ENCODE assay signal across 17 cellular contexts in the genomic region with DNA sequence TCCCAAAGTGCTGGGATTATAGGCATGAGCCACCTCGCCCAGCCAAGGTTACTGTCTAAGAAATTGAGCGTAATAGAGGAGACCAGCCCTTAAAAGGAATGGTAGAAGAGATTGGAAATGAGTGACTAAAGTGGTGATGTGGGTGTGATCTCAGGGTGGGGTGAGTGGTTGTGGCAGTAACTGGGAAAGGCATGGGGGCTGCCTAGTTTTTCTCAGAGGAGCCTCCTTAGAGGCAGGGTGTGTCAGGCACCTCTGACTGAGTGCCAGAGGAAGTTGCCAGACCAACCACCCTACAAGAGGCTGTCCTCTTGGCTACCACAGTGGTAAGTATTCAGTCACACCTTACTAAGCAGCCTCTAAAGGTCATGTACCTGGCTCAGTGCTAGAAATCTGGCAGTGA. TPM values are rescaled to one million over a fixed set of nuclear protein-coding genes. Genes with fewer than 3 reads are reported as not detected.
DNase-seq lines count a peak whose midpoint lies in the region; ATAC-seq, FAIRE-seq and TF ChIP-seq lines count a peak whose summit lies in the region.
"Had no signal": no experiment of that assay in that cellular context is flagged by ENCODE, and none has a peak within 500 bp of the region (broad histone marks: within the 10 kb centered on the region; RNA-seq: fewer than 3 reads in every experiment).

No MANE protein-coding gene starts in this region.

- peak; percentile 64 for DNase-seq in Caki2 (ENCODE audit: low read depth)
- peak; percentile 31 for DNase-seq in HT1080 (ENCODE audit: low read depth)
- DNase-seq in astrocyte (ENCODE audit: low read depth) = peak; percentile 8
- DNase-seq in natural killer cell = peak; percentile 20
- DNase-seq in CD1c-positive myeloid dendritic cell (ENCODE audit: extremely low spot score) = no peak
- no peak for DNase-seq in Ammon's horn (ENCODE audit: low spot score)
- DNase-seq in CD14-positive monocyte (ENCODE audit: low spot score) = no peak
- no peak for DNase-seq in glutamatergic neuron
- DNase-seq: CD8-positive, alpha-beta T cell; KBM-7; naive B cell; NCI-H2107 had no signal

- peaks cover 4% of the 10 kb centered on the region for H3K36me3 ChIP-seq in astrocyte (ENCODE audit: insufficient read depth, low read length)

- H3K4me1 Mint-ChIP-seq in astrocyte (ENCODE audit: low read depth, unreplicated experiment) = no peaks in the 10 kb centered on the region
- peaks cover 26 to 34% of the 10 kb centered on the region in 2 donors for H3K4me1 Mint-ChIP-seq in natural killer cell
- peaks cover 7% of the 10 kb centered on the region for H3K4me1 Mint-ChIP-seq in CD14-positive monocyte
- no peaks in the 10 kb centered on the region for H3K4me1 Mint-ChIP-seq in glutamatergic neuron (ENCODE audit: low read depth, unreplicated experiment)
- H3K4me1 Mint-ChIP-seq: brain had no signal

- H3K4me2 ChIP-seq in astrocyte (ENCODE audit: low read length) = no peak overlapping the region

- H2AFZ ChIP-seq in astrocyte (ENCODE audit: low read depth, low read length) = no peak overlapping the region

- no peak overlapping the region for H3K27ac Mint-ChIP-seq in astrocyte (ENCODE audit: unreplicated experiment)
- peak overlapping the region; percentile 61 to 87 for H3K27ac Mint-ChIP-seq in natural killer cell
- peak overlapping the region in 1 of 7 donors; percentile 30 for H3K27ac Mint-ChIP-seq in CD14-positive monocyte
- H3K27ac Mint-ChIP-seq in glutamatergic neuron (ENCODE audit: unreplicated experiment) = no peak overlapping the region
- H3K27ac Mint-ChIP-seq: CD8-positive, alpha-beta T cell had no signal

- H3K36me3 Mint-ChIP-seq in astrocyte (ENCODE audit: low read depth, unreplicated experiment) (peaks cover 6% of the 10 kb centered on the region), natural killer cell (peaks cover 7% of the 10 kb centered on the region), CD14-positive monocyte (peaks cover 44 to 64% of the 10 kb centered on the region in 2 donors), glutamatergic neuron (ENCODE audit: unreplicated experiment) (no peaks in the 10 kb centered on the region)

- H3K4me3 ChIP-seq in astrocyte (ENCODE audit: insufficient read depth, low read depth, low read length) = no peak overlapping the region

- no peak overlapping the region for H3K9ac ChIP-seq in astrocyte (ENCODE audit: low read length)

- H3K9me3 Mint-ChIP-seq in astrocyte (ENCODE audit: unreplicated experiment) (no peaks in the 10 kb centered on the region), natural killer cell (no peaks in the 10 kb centered on the region), CD14-positive monocyte (no peaks in the 10 kb centered on the region), glutamatergic neuron (ENCODE audit: unreplicated experiment) (peaks cover 2% of the 10 kb centered on the region)
- H3K9me3 Mint-ChIP-seq: brain; CD8-positive, alpha-beta T cell had no signal

- no peak for TF ChIP-seq CTCF in astrocyte (IDR thresholded peaks at IDR 0.05; ENCODE audit: insufficient read depth, low read depth, low read length)
- no peak for TF ChIP-seq CTCF in natural killer cell (IDR thresholded peaks at IDR 0.05)
- no peak for TF ChIP-seq CTCF in CD14-positive monocyte (IDR thresholded peaks at IDR 0.05)
- TF ChIP-seq CTCF in glutamatergic neuron (IDR thresholded peaks at IDR 0.05; ENCODE audit: partially characterized antibody, unreplicated experiment) = no peak

- H3K27ac ChIP-seq in astrocyte (ENCODE audit: low read depth, low read length) = no peak overlapping the region

- intact Hi-C loops in natural killer cell (cut with micrococcal nuclease) = no loop called here
- intact Hi-C loops in CD14-positive monocyte (cut with micrococcal nuclease) = no loop called here

- in situ Hi-C loops in Caki2 (cut with HindIII; ENCODE audit: low pct_unique_long_range_greater_than_20kb, low sequenced_read_pairs) = no loop called here

- H3K27me3 ChIP-seq in astrocyte (ENCODE audit: insufficient read depth, low read length) = no peaks in the 10 kb centered on the region

- no peak for FAIRE-seq in astrocyte (lab: Jason Lieb, UNC)
- FAIRE-seq: endothelial cell of umbilical vein, H54 had no signal

- no peak overlapping the region for H3K4me3 Mint-ChIP-seq in astrocyte (ENCODE audit: unreplicated experiment)
- peak overlapping the region; percentile 75 for H3K4me3 Mint-ChIP-seq in natural killer cell
- no peak overlapping the region for H3K4me3 Mint-ChIP-seq in CD14-positive monocyte
- no peak overlapping the region for H3K4me3 Mint-ChIP-seq in glutamatergic neuron (ENCODE audit: unreplicated experiment)
- H3K4me3 Mint-ChIP-seq: brain; CD8-positive, alpha-beta T cell had no signal

- peaks cover 6% of the 10 kb centered on the region for H3K4me1 ChIP-seq in astrocyte (ENCODE audit: insufficient read depth, low read length)

- peak; percentile 69 to 88 (median 84) for ATAC-seq in natural killer cell
- ATAC-seq: CD8-positive, alpha-beta T cell had no signal

- no peaks in the 10 kb centered on the region for H3K9me3 ChIP-seq in astrocyte (ENCODE audit: insufficient read depth, low read depth, low read length)

- H3K27me3 Mint-ChIP-seq in astrocyte (ENCODE audit: low read depth, unreplicated experiment) (no peaks in the 10 kb centered on the region), natural killer cell (ENCODE audit: low read depth in 2 of 2) (no peaks in the 10 kb centered on the region), CD14-positive monocyte (ENCODE audit: low read depth in 3 of 3) (no peaks in the 10 kb centered on the region), glutamatergic neuron (ENCODE audit: unreplicated experiment) (no peaks in the 10 kb centered on the region)
- H3K27me3 Mint-ChIP-seq: brain, naive B cell had no signal

- no peaks in the 10 kb centered on the region for H3K79me2 ChIP-seq in astrocyte (ENCODE audit: insufficient read depth, low read length)

- no peaks in the 10 kb centered on the region for H4K20me1 ChIP-seq in astrocyte (ENCODE audit: insufficient read depth, low read length)

RNA-seq across cellular contexts. Expression of gene DUS2, which starts 8.9 kb away (rescaled TPM):
- total RNA-seq in Caki2 (2014; rRNA removed; shearing (Covaris generic); ENCODE audit: low replicate concordance) = 17.5 and 29.2 TPM in 2 replicates
- total RNA-seq in HT1080 (2014; rRNA removed; shearing (Covaris generic)) = 15.4 and 18.2 TPM in 2 replicates
- 10.9 and 11.8 TPM in 2 replicates for polyA plus RNA-seq in HT1080 (2015; cell fraction: cytosol; rRNA removed)
- polyA plus RNA-seq in HT1080 (2015; cell fraction: nucleus; rRNA removed) = 28.5 and 32.4 TPM in 2 replicates
- total RNA-seq in astrocyte (14.0 and 14.9 TPM in 2 replicates), natural killer cell (10 to 100 TPM; 21.6 to 24.2 (median 22.7) TPM), glutamatergic neuron (ENCODE audit: unreplicated experiment) (21.0 TPM)
- polyA plus RNA-seq in CD14-positive monocyte = 10 to 100 TPM; 18.4 to 33.2 TPM

RNA-seq across cellular contexts. Expression of gene DDX28, which starts 8.9 kb away (rescaled TPM):
- 21.6 and 28.9 TPM in 2 replicates for total RNA-seq in Caki2 (2014; rRNA removed; shearing (Covaris generic); ENCODE audit: low replicate concordance)
- total RNA-seq in HT1080 (2014; rRNA removed; shearing (Covaris generic)) = 18.9 and 22.5 TPM in 2 replicates
- 13.1 and 17.9 TPM in 2 replicates for polyA plus RNA-seq in HT1080 (2015; cell fraction: cytosol; rRNA removed)
- 18.6 and 19.5 TPM in 2 replicates for polyA plus RNA-seq in HT1080 (2015; cell fraction: nucleus; rRNA removed)
- total RNA-seq in astrocyte = 5.5 and 6.2 TPM in 2 replicates
- total RNA-seq in natural killer cell = 10 to 100 TPM; 17.4 to 19.0 (median 17.9) TPM
- polyA plus RNA-seq in CD14-positive monocyte = 10 to 100 TPM; 27.7 to 42.9 TPM
- 6.7 TPM for total RNA-seq in glutamatergic neuron (ENCODE audit: unreplicated experiment)

RNA-seq across cellular contexts. Expression of gene DPEP2NB, which starts 16.2 kb away (rescaled TPM):
- total RNA-seq in Caki2 (2014; rRNA removed; shearing (Covaris generic); ENCODE audit: low replicate concordance) = not detected in 2 replicates
- total RNA-seq in HT1080 (2014; rRNA removed; shearing (Covaris generic)) = not detected in 2 replicates
- not detected in 2 replicates for polyA plus RNA-seq in HT1080 (2015; cell fraction: cytosol; rRNA removed)
- polyA plus RNA-seq in HT1080 (2015; cell fraction: nucleus; rRNA removed) = not detected in 2 replicates
- total RNA-seq in astrocyte (not detected in 2 replicates), natural killer cell (not detected), glutamatergic neuron (ENCODE audit: unreplicated experiment) (not detected)
- polyA plus RNA-seq in CD14-positive monocyte = not detected
- total RNA-seq: CD8-positive, alpha-beta T cell; endothelial cell of umbilical vein; OCI-LY7; T-helper 2 cell treated with Interferon-gamma antibody and Interleukin-4, amounts not matched to agents 100 ng/mL and 5 ng/mL, for 36 hours had no signal
- polyA plus RNA-seq: endothelial cell of umbilical vein had no signal

RNA-seq across cellular contexts. Expression of gene DPEP2, which starts 32.7 kb away (rescaled TPM):
- not detected in 2 replicates for total RNA-seq in Caki2 (2014; rRNA removed; shearing (Covaris generic); ENCODE audit: low replicate concordance)
- not detected in 2 replicates for total RNA-seq in HT1080 (2014; rRNA removed; shearing (Covaris generic))
- polyA plus RNA-seq in HT1080 (2015; cell fraction: cytosol; rRNA removed) = not detected in 2 replicates
- polyA plus RNA-seq in HT1080 (2015; cell fraction: nucleus; rRNA removed) = not detected in 2 replicates
- total RNA-seq in astrocyte (not detected in 2 replicates), natural killer cell (10 to 100 TPM; 47.2 to 64.1 (median 61.8) TPM), glutamatergic neuron (ENCODE audit: unreplicated experiment) (not detected)
- 100 to 1,000 TPM; 117 to 124 TPM for polyA plus RNA-seq in CD14-positive monocyte

RNA-seq across cellular contexts. Expression of gene DPEP3, which starts 51.7 kb away (rescaled TPM):
- total RNA-seq in Caki2 (2014; rRNA removed; shearing (Covaris generic); ENCODE audit: low replicate concordance) = not detected in 2 replicates
- total RNA-seq in HT1080 (2014; rRNA removed; shearing (Covaris generic)) = not detected in 2 replicates
- 0.06 TPM in 1 of 2 replicates, not detected in the other for polyA plus RNA-seq in HT1080 (2015; cell fraction: cytosol; rRNA removed)
- not detected in 2 replicates for polyA plus RNA-seq in HT1080 (2015; cell fraction: nucleus; rRNA removed)
- not detected in 2 replicates for total RNA-seq in astrocyte
- under 1 TPM; 0.53 to 1.00 (median 0.96) TPM for total RNA-seq in natural killer cell
- polyA plus RNA-seq in CD14-positive monocyte = under 1 TPM; 0.20 to 0.25 TPM
- not detected for total RNA-seq in glutamatergic neuron (ENCODE audit: unreplicated experiment)
- total RNA-seq: endothelial cell of umbilical vein, OCI-LY7 had no signal

Comparison
In these comparisons a context has a peak if more than half of its experiments do, and no peak if none do; other contexts are left out.
1. DNase-seq: peak in Caki2 (single experiment), HT1080 (single experiment), astrocyte (single experiment) and natural killer cell (single experiment); none in CD1c-positive myeloid dendritic cell (single experiment), Ammon's horn (single experiment), CD14-positive monocyte (single experiment) and glutamatergic neuron (single experiment).
2. H3K27ac Mint-ChIP-seq: peak in natural killer cell (2 of 2); none in astrocyte (single experiment) and glutamatergic neuron (single experiment).